Comparison of ENCODE assay signal across 1 cellular context in genomic region chr1:70156529-70157120, GRCh38.
TF ChIP-seq lines count a peak whose summit lies in the region.

No MANE protein-coding gene starts in this region.

TF ChIP-seq in SK-N-SH, 30 proteins besides CTCF, POLR2A, EP300 and RAD21 (continued from another document):
- TF ChIP-seq, protein P1, sequence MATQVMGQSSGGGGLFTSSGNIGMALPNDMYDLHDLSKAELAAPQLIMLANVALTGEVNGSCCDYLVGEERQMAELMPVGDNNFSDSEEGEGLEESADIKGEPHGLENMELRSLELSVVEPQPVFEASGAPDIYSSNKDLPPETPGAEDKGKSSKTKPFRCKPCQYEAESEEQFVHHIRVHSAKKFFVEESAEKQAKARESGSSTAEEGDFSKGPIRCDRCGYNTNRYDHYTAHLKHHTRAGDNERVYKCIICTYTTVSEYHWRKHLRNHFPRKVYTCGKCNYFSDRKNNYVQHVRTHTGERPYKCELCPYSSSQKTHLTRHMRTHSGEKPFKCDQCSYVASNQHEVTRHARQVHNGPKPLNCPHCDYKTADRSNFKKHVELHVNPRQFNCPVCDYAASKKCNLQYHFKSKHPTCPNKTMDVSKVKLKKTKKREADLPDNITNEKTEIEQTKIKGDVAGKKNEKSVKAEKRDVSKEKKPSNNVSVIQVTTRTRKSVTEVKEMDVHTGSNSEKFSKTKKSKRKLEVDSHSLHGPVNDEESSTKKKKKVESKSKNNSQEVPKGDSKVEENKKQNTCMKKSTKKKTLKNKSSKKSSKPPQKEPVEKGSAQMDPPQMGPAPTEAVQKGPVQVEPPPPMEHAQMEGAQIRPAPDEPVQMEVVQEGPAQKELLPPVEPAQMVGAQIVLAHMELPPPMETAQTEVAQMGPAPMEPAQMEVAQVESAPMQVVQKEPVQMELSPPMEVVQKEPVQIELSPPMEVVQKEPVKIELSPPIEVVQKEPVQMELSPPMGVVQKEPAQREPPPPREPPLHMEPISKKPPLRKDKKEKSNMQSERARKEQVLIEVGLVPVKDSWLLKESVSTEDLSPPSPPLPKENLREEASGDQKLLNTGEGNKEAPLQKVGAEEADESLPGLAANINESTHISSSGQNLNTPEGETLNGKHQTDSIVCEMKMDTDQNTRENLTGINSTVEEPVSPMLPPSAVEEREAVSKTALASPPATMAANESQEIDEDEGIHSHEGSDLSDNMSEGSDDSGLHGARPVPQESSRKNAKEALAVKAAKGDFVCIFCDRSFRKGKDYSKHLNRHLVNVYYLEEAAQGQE (IDR thresholded peaks at IDR 0.05; ENCODE audit: low read depth, low read length): no peak
- TF ChIP-seq FOXJ3 (CRISPR knock-in tag; IDR thresholded peaks at IDR 0.05) (no peak), FOSL2 (IDR thresholded peaks at IDR 0.05; ENCODE audit: borderline replicate concordance, low read depth) (peak; percentile 76; the same call in 1 of the 2 replicates), EZH2phosphoT487 (IDR thresholded peaks at IDR 0.05; ENCODE audit: borderline replicate concordance, low read depth) (no peak), ELF1 (IDR thresholded peaks at IDR 0.05) (no peak), TCF12 (IDR thresholded peaks at IDR 0.05) (peak; percentile 74), SMC3 (IDR thresholded peaks at IDR 0.05; ENCODE audit: low read depth, low read length) (no peak), USF1 (IDR thresholded peaks at IDR 0.05; ENCODE audit: borderline replicate concordance, low read depth) (no peak), JUND (IDR thresholded peaks at IDR 0.05) (peak; percentile 78), POLR2AphosphoS5 (IDR thresholded peaks at IDR 0.05; ENCODE audit: low read depth, low read length) (no peak), FOXM1 (IDR thresholded peaks at IDR 0.05; ENCODE audit: low read depth) (no peak), NRF1 (IDR thresholded peaks at IDR 0.05; ENCODE audit: low read depth, low read length) (no peak), TAF1 (IDR thresholded peaks at IDR 0.05; ENCODE audit: borderline replicate concordance, low read depth, low read length) (no peak)
- TF ChIP-seq, protein P2, sequence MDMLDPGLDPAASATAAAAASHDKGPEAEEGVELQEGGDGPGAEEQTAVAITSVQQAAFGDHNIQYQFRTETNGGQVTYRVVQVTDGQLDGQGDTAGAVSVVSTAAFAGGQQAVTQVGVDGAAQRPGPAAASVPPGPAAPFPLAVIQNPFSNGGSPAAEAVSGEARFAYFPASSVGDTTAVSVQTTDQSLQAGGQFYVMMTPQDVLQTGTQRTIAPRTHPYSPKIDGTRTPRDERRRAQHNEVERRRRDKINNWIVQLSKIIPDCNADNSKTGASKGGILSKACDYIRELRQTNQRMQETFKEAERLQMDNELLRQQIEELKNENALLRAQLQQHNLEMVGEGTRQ (IDR thresholded peaks at IDR 0.05; ENCODE audit: borderline replicate concordance, low read depth, low read length): no peak
- TF ChIP-seq, protein P3, sequence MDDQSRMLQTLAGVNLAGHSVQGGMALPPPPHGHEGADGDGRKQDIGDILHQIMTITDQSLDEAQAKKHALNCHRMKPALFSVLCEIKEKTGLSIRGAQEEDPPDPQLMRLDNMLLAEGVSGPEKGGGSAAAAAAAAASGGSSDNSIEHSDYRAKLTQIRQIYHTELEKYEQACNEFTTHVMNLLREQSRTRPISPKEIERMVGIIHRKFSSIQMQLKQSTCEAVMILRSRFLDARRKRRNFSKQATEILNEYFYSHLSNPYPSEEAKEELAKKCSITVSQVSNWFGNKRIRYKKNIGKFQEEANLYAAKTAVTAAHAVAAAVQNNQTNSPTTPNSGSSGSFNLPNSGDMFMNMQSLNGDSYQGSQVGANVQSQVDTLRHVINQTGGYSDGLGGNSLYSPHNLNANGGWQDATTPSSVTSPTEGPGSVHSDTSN (IDR thresholded peaks at IDR 0.05): peak; percentile 87
